Comparison of ENCODE assay signal across 27 cellular contexts in genomic region chr10:30095811-30096422, GRCh38. TPM values are rescaled to one million over a fixed set of nuclear protein-coding genes. Genes with fewer than 3 reads are reported as not detected.
"Had no signal": no experiment of that assay in that cellular context is flagged by ENCODE, and none has a peak within 500 bp of the region (broad histone marks: within the 10 kb centered on the region; RNA-seq: fewer than 3 reads in every experiment).

No MANE protein-coding gene starts in this region.

- H3K9me3 Mint-ChIP-seq: dendritic cell treated with granulocyte-macrophage colony-stimulating factor and Interleukin-4, amounts not matched to agents 40 ng/mL and 50 ng/mL, for 4 days; endodermal cell; memory B cell; mesothelial cell of epicardium; naive thymus-derived CD4-positive, alpha-beta T cell; nephron; type B pancreatic cell had no signal

- H3K4me1 Mint-ChIP-seq: memory B cell; naive thymus-derived CD4-positive, alpha-beta T cell had no signal

- H3K4me1 ChIP-seq: colonic mucosa, gastrocnemius medialis, prostate gland, testis, tibial artery had no signal

- FAIRE-seq: keratinocyte had no signal

- H3K4me3 ChIP-seq: colonic mucosa, gastrocnemius medialis, lung, mucosa of descending colon, prostate gland, smooth muscle cell, testis, tibial artery had no signal

- H3K9me3 ChIP-seq: colonic mucosa, gastrocnemius medialis, mucosa of descending colon, prostate gland, testis, tibial artery had no signal

- H3K27me3 Mint-ChIP-seq: memory B cell had no signal

- H3K36me3 Mint-ChIP-seq: memory B cell; mesothelial cell of epicardium; naive thymus-derived CD4-positive, alpha-beta T cell; type B pancreatic cell had no signal

- H3K27me3 ChIP-seq: colonic mucosa, gastrocnemius medialis, testis, tibial artery had no signal

- ATAC-seq: esophagus mucosa; gastrocnemius medialis; mucosa of descending colon; naive thymus-derived CD4-positive, alpha-beta T cell; right cardiac atrium; stimulated activated naive CD8-positive, alpha-beta T cell treated with anti-CD3 and anti-CD28 coated beads, Interleukin-15, Interleukin-2, amounts not matched to agents 100 U/mL and 50 U/mL, for 24 hours had no signal

- H3K27ac Mint-ChIP-seq: dendritic cell treated with granulocyte-macrophage colony-stimulating factor and Interleukin-4, amounts not matched to agents 40 ng/mL and 50 ng/mL, for 4 days; endodermal cell; memory B cell; mesothelial cell of epicardium; naive thymus-derived CD4-positive, alpha-beta T cell; type B pancreatic cell had no signal

- DNase-seq: colonic mucosa; effector CD8-positive, alpha-beta T cell; endodermal cell; foreskin fibroblast; gastrocnemius medialis; mucosa of descending colon; naive thymus-derived CD4-positive, alpha-beta T cell; stimulated activated CD4-positive, alpha-beta T cell treated with anti-CD3 and anti-CD28 coated beads, Interleukin-12 subunit alpha, Interleukin-12 subunit beta, amount 100 ng/mL, for 4 hours; stimulated activated CD4-positive, alpha-beta T cell treated with anti-CD3 and anti-CD28 coated beads, Interleukin-1b, Interleukin-23, amount 100 ng/mL, for 48 hours; stimulated activated CD4-positive, alpha-beta T cell treated with anti-CD3 and anti-CD28 coated beads, Interleukin-4, amount 100 ng/mL, for 1 hour; stimulated activated CD8-positive, alpha-beta memory T cell treated with anti-CD3 and anti-CD28 coated beads, Interleukin-4, amount 100 ng/mL, for 48 hours; stimulated activated naive CD8-positive, alpha-beta T cell treated with anti-CD3 and anti-CD28 coated beads, Interleukin-15, Interleukin-2, amounts not matched to agents 100 U/mL and 50 U/mL, for 24 hours; substantia nigra; testis; tibial artery had no signal

- H3K4me2 ChIP-seq: smooth muscle cell had no signal

- H3K4me3 Mint-ChIP-seq: dendritic cell treated with granulocyte-macrophage colony-stimulating factor and Interleukin-4, amounts not matched to agents 40 ng/mL and 50 ng/mL, for 4 days; endodermal cell; memory B cell; mesothelial cell of epicardium; naive thymus-derived CD4-positive, alpha-beta T cell; nephron; type B pancreatic cell had no signal

- H3K27ac ChIP-seq: colonic mucosa, epithelial cell of prostate, gastrocnemius medialis, prostate gland, testis, tibial artery had no signal

- H3K36me3 ChIP-seq: colonic mucosa, gastrocnemius medialis, prostate gland, tibial artery had no signal

RNA-seq across cellular contexts. Expression of gene JCAD, which starts 36.5 kb away (rescaled TPM):
- polyA plus RNA-seq: naive thymus-derived CD4-positive, alpha-beta T cell had no signal
